ENCODE assay signal across 21 cellular contexts in genomic region chr1:38209986-38210385, GRCh38.
A peak's percentile ranks its signal among the peaks of the same experiment; 100 is the strongest.
DNase-seq lines count a peak whose midpoint lies in the region; ATAC-seq lines count a peak whose summit lies in the region.
"Had no signal": no experiment of that assay in that cellular context is flagged by ENCODE, and none has a peak within 500 bp of the region (broad histone marks: within the 10 kb centered on the region; RNA-seq: fewer than 3 reads in every experiment).

No MANE protein-coding gene starts in this region.

- DNase-seq in DMS79 (lab: John Stamatoyannopoulos, UW) (peak; percentile 58), NCI-H1092 treated with DMSO at 0.1 percent for 48 hours (lab: John Stamatoyannopoulos, UW) (peak; percentile 72), NCI-H446 treated with DMSO at 0.1 percent for 48 hours (lab: John Stamatoyannopoulos, UW) (peak; percentile 64), left cardiac atrium (peak; percentile 46), MV-4-11 (lab: John Stamatoyannopoulos, UW) (no peak)
- DNase-seq: AML-193; COR-L47; DMS153; EL; GOT3; KBM-7; NCI-H1436; NCI-H2081; NCI-H226; NCI-H526 treated with DMSO at 0.1 percent for 48 hours; NK-92 treated with Interleukin-12 subunit alpha and Interleukin-12 subunit beta, amount 100 ng/mL, for 24 hours; Peyer's patch; SHP77 had no signal

- ATAC-seq in left cardiac atrium (peak; percentile 28 to 38), HG03139 (IDR thresholded peaks at IDR 0.05; ENCODE audit: unreplicated experiment) (no peak), GM21717 (IDR thresholded peaks at IDR 0.05; ENCODE audit: unreplicated experiment) (no peak), HG02798 (IDR thresholded peaks at IDR 0.05; ENCODE audit: poor library complexity, unreplicated experiment) (no peak)

- intact Hi-C loops in left cardiac atrium (cut with DNase I), result no loop called here

Comparison
In these comparisons a context has a peak if more than half of its experiments do, and no peak if none do; other contexts are left out.
1. ATAC-seq: peak in left cardiac atrium (2 of 2); none in HG03139 (single experiment), GM21717 (single experiment) and HG02798 (single experiment).